Comparison of ENCODE assay signal across 8 cellular contexts in the genomic region with DNA sequence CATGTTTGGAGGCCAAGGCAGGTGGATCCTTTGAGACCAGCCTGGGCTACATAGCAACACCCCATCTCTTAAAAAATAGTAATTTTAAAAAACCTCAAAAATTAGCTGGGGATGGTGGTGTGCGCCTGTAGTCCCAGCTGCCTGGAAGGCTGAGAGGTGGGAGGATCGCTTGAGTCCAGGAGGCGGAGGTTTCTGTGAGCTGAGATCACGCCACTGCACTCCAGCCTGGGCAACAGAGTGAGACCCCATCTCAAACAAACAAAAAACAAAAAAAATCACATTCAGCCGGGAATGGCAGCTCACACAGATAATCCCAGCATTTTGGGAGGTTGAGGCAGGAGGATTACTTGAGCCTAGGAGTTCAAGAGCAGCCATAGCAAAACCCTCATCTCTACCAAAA.
"Had no signal": no experiment of that assay in that cellular context is flagged by ENCODE, and none has a peak within 500 bp of the region (broad histone marks: within the 10 kb centered on the region; RNA-seq: fewer than 3 reads in every experiment).

No MANE protein-coding gene starts in this region.

- DNase-seq: GDM1, GF-D8 had no signal

- FAIRE-seq: G401.6, GM12878, GM12891, GM12892, GM18507, GM19239 had no signal

- H3K4me3 ChIP-seq: GM12878 had no signal

- ATAC-seq: GM12878 had no signal
